ENCODE assay signal across 8 cellular contexts in genomic region chr7:151248191-151249033, GRCh38. TPM values are rescaled to one million over a fixed set of nuclear protein-coding genes. Genes with fewer than 3 reads are reported as not detected.
A peak's percentile ranks its signal among the peaks of the same experiment; 100 is the strongest.
DNase-seq lines count a peak whose midpoint lies in the region; ATAC-seq, FAIRE-seq and TF ChIP-seq lines count a peak whose summit lies in the region.

Gene SMARCD3 (minus strand): TSS chr7:151248694. CDS start chr7:151248562, 132 bp downstream.

- H3K27me3 ChIP-seq in MG63, result no peaks in the 10 kb centered on the region
- no peaks in the 10 kb centered on the region for H3K27me3 ChIP-seq in vagina

- no peak within 1 kb of the TSS for H3K27ac Mint-ChIP-seq in Calu3 (ENCODE audit: unreplicated experiment)
- peak within 1 kb of the TSS in 1 of 2 donors; percentile 50 for H3K27ac Mint-ChIP-seq in natural killer cell

- H3K9me3 ChIP-seq in MG63 (no peaks in the 10 kb centered on the region), vagina (no peaks in the 10 kb centered on the region)

- H3K27ac ChIP-seq in vagina, result peak within 1 kb of the TSS; percentile 94

- peak; percentile 14 to 59 (median 55) for ATAC-seq in natural killer cell
- ATAC-seq in HG02840 (IDR thresholded peaks at IDR 0.05; ENCODE audit: low FRiP score, unreplicated experiment), result no peak

- H3K27me3 Mint-ChIP-seq in Calu3 (ENCODE audit: unreplicated experiment) (peaks cover 95% of the 10 kb centered on the region), natural killer cell (ENCODE audit: low read depth in 2 of 2) (peaks cover 23 to 52% of the 10 kb centered on the region in 2 donors)

- H3K4me3 ChIP-seq in MG63 (peak within 1 kb of the TSS; percentile 47), vagina (peak within 1 kb of the TSS; percentile 56 to 64)

- H3K4me3 Mint-ChIP-seq in Calu3 (ENCODE audit: low read depth, unreplicated experiment) (peak within 1 kb of the TSS; percentile 69), natural killer cell (peak within 1 kb of the TSS; percentile 91)

- peaks cover 83% of the 10 kb centered on the region for H3K4me1 ChIP-seq in vagina

- peak; percentile 65 for DNase-seq in Calu3
- DNase-seq in MG63, result peak; percentile 41
- DNase-seq in activated effector memory CD4-positive, alpha-beta T cell treated with Interleukin-2 at 50 U/mL for 16 hours, result peak; percentile 30
- DNase-seq in frontal cortex (ENCODE audit: low spot score in 2 of 2), result peak; percentile 76 to 86
- DNase-seq in natural killer cell, result no peak
- no peak for DNase-seq in vagina (ENCODE audit: extremely low spot score in 2 of 2)
- no peak for DNase-seq in amniotic stem cell (lab: John Stamatoyannopoulos, UW)

- no peak for FAIRE-seq in frontal cortex (lab: Jason Lieb, UNC)

- no peaks in the 10 kb centered on the region for H3K36me3 ChIP-seq in MG63
- no peaks in the 10 kb centered on the region for H3K36me3 ChIP-seq in vagina

- CTCF ChIA-PET in Calu3 (lab: Charles Lee), result interaction anchor here (0.8 kb wide), 1 partner anchor 32 kb away, joined by 9 read pairs; no protein-coding TSS in a partner anchor

- TF ChIP-seq POLR2A in vagina (IDR thresholded peaks at IDR 0.05), result no peak

- intact Hi-C loops in Calu3 (cut with micrococcal nuclease; ENCODE audit: unreplicated experiment) (loop anchor here (5.0 kb wide), 1 partner anchor 54 kb away; no protein-coding TSS in a partner anchor), natural killer cell (cut with micrococcal nuclease) (no loop called here), vagina (cut with DNase I) (loop anchor here (5.0 kb wide), 1 partner anchor 54 kb away; no protein-coding TSS in a partner anchor)

- H3K4me1 Mint-ChIP-seq in Calu3 (ENCODE audit: low read depth, unreplicated experiment), result peaks cover 28% of the 10 kb centered on the region
- peaks cover 34 to 65% of the 10 kb centered on the region in 2 donors for H3K4me1 Mint-ChIP-seq in natural killer cell

- peaks cover 22% of the 10 kb centered on the region for H3K36me3 Mint-ChIP-seq in Calu3 (ENCODE audit: insufficient read depth, unreplicated experiment)
- H3K36me3 Mint-ChIP-seq in natural killer cell, result no peaks in the 10 kb centered on the region

- H3K9me3 Mint-ChIP-seq in Calu3 (ENCODE audit: low read depth, unreplicated experiment) (no peaks in the 10 kb centered on the region), natural killer cell (no peaks in the 10 kb centered on the region)

- no TSS peak for BruUV-seq in Calu3 (replicated peaks; lab: Mats Ljungman, UMichigan)

- TF ChIP-seq CTCF in Calu3 (IDR thresholded peaks at IDR 0.05; ENCODE audit: unreplicated experiment) (no peak), natural killer cell (IDR thresholded peaks at IDR 0.05) (no peak), vagina (IDR thresholded peaks at IDR 0.05) (no peak)

RNA-seq across cellular contexts. Expression of gene SMARCD3, which starts in this region (rescaled TPM):
- total RNA-seq in Calu3 (2022), result 2.3 and 4.1 TPM in 2 replicates
- 12.0 and 14.2 TPM in 2 replicates for total RNA-seq in MG63 (2014; rRNA removed; shearing (Covaris generic); ENCODE audit: low replicate concordance)
- total RNA-seq in frontal cortex, result 145 TPM
- 1 to 10 TPM; 3.1 to 8.7 (median 6.5) TPM for total RNA-seq in natural killer cell
- 39.8 TPM for total RNA-seq in vagina

Comparison
In these comparisons a context has a peak if more than half of its experiments do, and no peak if none do; other contexts are left out.
1. DNase-seq: peak in Calu3 (single experiment), MG63 (single experiment), activated effector memory CD4-positive, alpha-beta T cell treated with Interleukin-2 at 50 U/mL for 16 hours (single experiment) and frontal cortex (2 of 2); none in natural killer cell (single experiment), vagina (0 of 2) and amniotic stem cell (single experiment).